Comparison of ENCODE assay signal across 16 cellular contexts in genomic region chr13:50377726-50378270, GRCh38.
"Had no signal": no experiment of that assay in that cellular context is flagged by ENCODE, and none has a peak within 500 bp of the region (broad histone marks: within the 10 kb centered on the region; RNA-seq: fewer than 3 reads in every experiment).

No MANE protein-coding gene starts in this region.

- H3K36me3 ChIP-seq: cardiac muscle cell, colonic mucosa, left lung, stomach, thoracic aorta, WERI-Rb-1 had no signal

- H3K4me3 Mint-ChIP-seq: activated CD8-positive, alpha-beta T cell treated with anti-CD3 and anti-CD28 coated beads, Interleukin-2, amount 10 ng/mL, durations not matched to agents 7 days and 5 days; activated T-helper 1 cell treated with anti-CD3 and anti-CD28 coated beads, Interleukin-12 subunit alpha, Interleukin-12 subunit beta, Interleukin-2, Interleukin-4 antibody, amounts not matched to agents 30 ng/mL and 10 ng/mL and 1 ng/mL, durations not matched to agents 14 hours and 24 hours and 36 hours; memory B cell; natural killer cell treated with Interleukin-12 subunit alpha and Interleukin-12 subunit beta and Interleukin-15 and Interleukin-18, amount 100 ng/mL, for 72 hours had no signal

- H3K4me3 ChIP-seq: cardiac muscle cell, colonic mucosa, left lung, stomach, thoracic aorta had no signal

- H3K27ac Mint-ChIP-seq: activated CD8-positive, alpha-beta T cell treated with anti-CD3 and anti-CD28 coated beads, Interleukin-2, amount 10 ng/mL, durations not matched to agents 7 days and 5 days; activated T-helper 1 cell treated with anti-CD3 and anti-CD28 coated beads, Interleukin-12 subunit alpha, Interleukin-12 subunit beta, Interleukin-2, Interleukin-4 antibody, amounts not matched to agents 30 ng/mL and 10 ng/mL and 1 ng/mL, durations not matched to agents 14 hours and 24 hours and 36 hours; memory B cell had no signal

- H3K27ac ChIP-seq: cardiac muscle cell, colonic mucosa, foreskin keratinocyte, left lung, stomach, thoracic aorta, WERI-Rb-1 had no signal

- H3K27me3 Mint-ChIP-seq: memory B cell had no signal

- H3K27me3 ChIP-seq: cardiac muscle cell, colonic mucosa, left lung, stomach had no signal

- DNase-seq: activated CD4-positive, alpha-beta T cell treated with anti-CD3 and anti-CD28 coated beads for 4 hours; activated CD8-positive, alpha-beta T cell treated with anti-CD3 and anti-CD28 coated beads, Interleukin-2, amount 10 ng/mL, durations not matched to agents 7 days and 5 days; activated naive CD4-positive, alpha-beta T cell; colonic mucosa; foreskin keratinocyte; head of caudate nucleus; islet precursor cell; left lung; occipital lobe; stomach; WERI-Rb-1 had no signal

- H3K4me1 ChIP-seq: colonic mucosa, foreskin keratinocyte, left lung, stomach had no signal

- H3K4me1 Mint-ChIP-seq: memory B cell had no signal

- H3K9me3 ChIP-seq: colonic mucosa had no signal

- ATAC-seq: activated CD8-positive, alpha-beta T cell treated with anti-CD3 and anti-CD28 coated beads, Interleukin-2, amount 10 ng/mL, durations not matched to agents 7 days and 5 days; foreskin keratinocyte; natural killer cell treated with Interleukin-12 subunit alpha and Interleukin-12 subunit beta and Interleukin-15 and Interleukin-18, amount 100 ng/mL, for 72 hours had no signal
